In genomic region chr11:116641561-116642045, GRCh38 we compare ENCODE assay signal across 8 cellular contexts.
DNase-seq lines count a peak whose midpoint lies in the region; ATAC-seq, FAIRE-seq and TF ChIP-seq lines count a peak whose summit lies in the region.

No MANE protein-coding gene starts in this region.

- ATAC-seq in right lobe of liver, result peak; percentile 89 to 98 (median 94)
- ATAC-seq in GM19467 (IDR thresholded peaks at IDR 0.05; ENCODE audit: unreplicated experiment), result no peak

- FAIRE-seq in H54 (lab: Jason Lieb, UNC), result no peak

- no peaks in the 10 kb centered on the region for H3K9me3 ChIP-seq in right lobe of liver

- peak; percentile 1 for DNase-seq in Caki2 (ENCODE audit: low read depth)
- peak; percentile 29 for DNase-seq in H54 (ENCODE audit: insufficient read length, low spot score)
- peak; percentile 26 to 59 for DNase-seq in NCI-H524 (lab: John Stamatoyannopoulos, UW)
- peak; percentile 72 to 79 for DNase-seq in T47D (ENCODE audit: low read depth in 1 of 2, low spot score in 1 of 2)
- DNase-seq in right lobe of liver, result peak; percentile 60 to 70 (median 60)
- no peak for DNase-seq in RKO (ENCODE audit: low spot score)
- DNase-seq in globus pallidus (ENCODE audit: low spot score), result no peak

- H3K4me1 ChIP-seq in right lobe of liver, result no peaks in the 10 kb centered on the region

- no peak overlapping the region for H3K27ac ChIP-seq in right lobe of liver

- no peaks in the 10 kb centered on the region for H3K27me3 ChIP-seq in right lobe of liver

- TF ChIP-seq POLR2A in H54 (IDR thresholded peaks at IDR 0.05; ENCODE audit: low read depth, low read length), result no peak
- TF ChIP-seq POLR2A in right lobe of liver (IDR thresholded peaks at IDR 0.05), result no peak

- in situ Hi-C loops in Caki2 (cut with HindIII; ENCODE audit: low pct_unique_long_range_greater_than_20kb, low sequenced_read_pairs) (no loop called here), T47D (cut with HindIII; ENCODE audit: low pct_unique_long_range_greater_than_20kb, low sequenced_read_pairs) (no loop called here)

- WGBS in right lobe of liver (ENCODE audit: insufficient coverage, low coverage, low lambda C conversion rate, missing lambda C conversion rate), result no CpG with 5 or more reads among the region's 11 CpGs

- TF ChIP-seq CTCF in right lobe of liver (IDR thresholded peaks at IDR 0.05), result peak; percentile 78 to 86 (median 81)

- H3K4me3 ChIP-seq in right lobe of liver, result no peak overlapping the region

- intact Hi-C loops in right lobe of liver (cut with DNase I), result no loop called here

- no peaks in the 10 kb centered on the region for H3K36me3 ChIP-seq in right lobe of liver

Comparison
In these comparisons a context has a peak if more than half of its experiments do, and no peak if none do; other contexts are left out.
1. DNase-seq: peak in Caki2 (single experiment), H54 (single experiment), NCI-H524 (2 of 2), T47D (2 of 2) and right lobe of liver (3 of 3); none in RKO (single experiment) and globus pallidus (single experiment).